Comparison of ENCODE assay signal across 18 cellular contexts in genomic region chr7:40965745-40966144, GRCh38.
A peak's percentile ranks its signal among the peaks of the same experiment; 100 is the strongest.
DNase-seq lines count a peak whose midpoint lies in the region; ATAC-seq and TF ChIP-seq lines count a peak whose summit lies in the region.
"Had no signal": no experiment of that assay in that cellular context is flagged by ENCODE, and none has a peak within 500 bp of the region (broad histone marks: within the 10 kb centered on the region; RNA-seq: fewer than 3 reads in every experiment).

No MANE protein-coding gene starts in this region.

- no peak for TF ChIP-seq CTCF in GM13976 (IDR thresholded peaks at IDR 0.05; ENCODE audit: borderline replicate concordance, control extremely low read depth, extremely low read depth, insufficient read depth, missing control alignments)

- in situ Hi-C loops in GM13976 (cut with MboI; ENCODE audit: low sequenced_read_pairs, unreplicated experiment) = no loop called here

- DNase-seq in GM13976 (ENCODE audit: low spot score) (peak; percentile 25), T1000 (lab: John Stamatoyannopoulos, UW) (no peak), NCI-H69 (lab: John Stamatoyannopoulos, UW) (no peak), HuH-7 (ENCODE audit: low spot score) (no peak)
- no peak for DNase-seq in activated CD8-positive, alpha-beta memory T cell treated with anti-CD3 and anti-CD28 coated beads, Interleukin-2, amount 50 U/mL, for 4 hours
- DNase-seq: activated CD4-positive, alpha-beta T cell treated with anti-CD3 and anti-CD28 coated beads, Interleukin-2, amount 50 U/mL, for 48 hours; activated gamma-delta T cell; GF-D8; heart left ventricle; left cardiac atrium; MV-4-11; NCI-H2171; pancreas; SIG-M5; small intestine had no signal

- peak; percentile 88 for ATAC-seq in GM19351 (IDR thresholded peaks at IDR 0.05; ENCODE audit: unreplicated experiment)
- ATAC-seq in HG02798 (IDR thresholded peaks at IDR 0.05; ENCODE audit: poor library complexity, unreplicated experiment) = peak; percentile 88
- ATAC-seq in HG03378 (IDR thresholded peaks at IDR 0.05; ENCODE audit: unreplicated experiment) = peak; percentile 69
- ATAC-seq: heart left ventricle, left cardiac atrium, pancreas had no signal
